ENCODE assay signal across 26 cellular contexts in the genomic region with DNA sequence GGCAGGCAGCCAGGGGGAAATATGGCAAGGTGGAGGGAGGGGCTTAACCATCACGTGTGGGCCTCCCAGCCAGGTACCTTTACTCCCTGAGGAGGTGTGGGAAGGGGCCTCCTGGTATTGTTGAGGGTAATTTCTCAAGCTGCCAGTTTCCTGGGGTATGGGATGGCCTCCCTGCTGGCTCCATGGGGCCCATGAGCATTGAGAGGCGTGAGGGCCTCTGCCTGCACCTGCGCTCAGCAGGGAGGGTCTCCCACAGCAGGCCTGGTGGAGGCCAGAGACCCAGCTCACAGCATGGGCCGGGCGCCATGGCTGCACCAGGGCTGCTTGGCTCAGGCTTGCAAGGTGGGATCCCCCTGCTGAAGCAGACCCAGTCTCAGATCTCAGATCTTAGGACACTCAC.
"Had no signal": no experiment of that assay in that cellular context is flagged by ENCODE, and none has a peak within 500 bp of the region (broad histone marks: within the 10 kb centered on the region; RNA-seq: fewer than 3 reads in every experiment).

No MANE protein-coding gene starts in this region.

- H3K27ac Mint-ChIP-seq: memory B cell; mesothelial cell of epicardium; naive B cell; natural killer cell treated with Interleukin-12 subunit alpha and Interleukin-12 subunit beta and Interleukin-15 and Interleukin-18, amount 100 ng/mL, for 72 hours; progenitor cell of endocrine pancreas had no signal

- H3K36me3 Mint-ChIP-seq: memory B cell; mesothelial cell of epicardium; naive B cell; natural killer cell treated with Interleukin-12 subunit alpha and Interleukin-12 subunit beta and Interleukin-15 and Interleukin-18, amount 100 ng/mL, for 72 hours had no signal

- H3K9me3 Mint-ChIP-seq: memory B cell; mesothelial cell of epicardium; naive B cell; natural killer cell treated with Interleukin-12 subunit alpha and Interleukin-12 subunit beta and Interleukin-15 and Interleukin-18, amount 100 ng/mL, for 72 hours; neural crest cell had no signal

- H3K36me3 ChIP-seq: gastrocnemius medialis, right lobe of liver, stomach, thyroid gland, vagina had no signal

- H3K4me1 ChIP-seq: gastrocnemius medialis, parathyroid adenoma, right lobe of liver, thyroid gland, vagina had no signal

- H3K9me3 ChIP-seq: gastrocnemius medialis, mucosa of descending colon, right lobe of liver, stomach, thyroid gland, vagina had no signal

- H2AFZ ChIP-seq: parathyroid adenoma had no signal

- ATAC-seq: esophagus mucosa; gastrocnemius medialis; left lobe of liver; mucosa of descending colon; natural killer cell treated with Interleukin-12 subunit alpha and Interleukin-12 subunit beta and Interleukin-15 and Interleukin-18, amount 100 ng/mL, for 72 hours; right lobe of liver had no signal

- H3K4me1 Mint-ChIP-seq: mesothelial cell of epicardium, neural crest cell had no signal

- H3K27ac ChIP-seq: gastrocnemius medialis, parathyroid adenoma, right lobe of liver, stomach, thyroid gland, vagina had no signal

- DNase-seq: dorsolateral prefrontal cortex; effector CD4-positive, alpha-beta T cell; foreskin fibroblast; gastrocnemius medialis; head of caudate nucleus; mucosa of descending colon; naive B cell; right lobe of liver; small intestine; stimulated activated CD4-positive, alpha-beta T cell treated with anti-CD3 and anti-CD28 coated beads, Interleukin-15, amount 100 ng/mL, for 24 hours; stimulated activated CD4-positive, alpha-beta T cell treated with anti-CD3 and anti-CD28 coated beads, Interleukin-4, amount 100 ng/mL, for 1 hour; stimulated activated CD8-positive, alpha-beta memory T cell treated with anti-CD3 and anti-CD28 coated beads, Interleukin-4, amount 100 ng/mL, for 48 hours; stimulated activated naive CD4-positive, alpha-beta T cell; stomach; thyroid gland; trophoblast cell had no signal

- H3K79me2 ChIP-seq: parathyroid adenoma had no signal

- H3K4me3 Mint-ChIP-seq: memory B cell; mesothelial cell of epicardium; naive B cell; natural killer cell treated with Interleukin-12 subunit alpha and Interleukin-12 subunit beta and Interleukin-15 and Interleukin-18, amount 100 ng/mL, for 72 hours; neural crest cell had no signal

- H3K4me3 ChIP-seq: dorsolateral prefrontal cortex, gastrocnemius medialis, lung, mucosa of descending colon, right lobe of liver, stomach, thyroid gland, vagina had no signal
